21 cellular contexts compared by ENCODE assay signal in the genomic region with DNA sequence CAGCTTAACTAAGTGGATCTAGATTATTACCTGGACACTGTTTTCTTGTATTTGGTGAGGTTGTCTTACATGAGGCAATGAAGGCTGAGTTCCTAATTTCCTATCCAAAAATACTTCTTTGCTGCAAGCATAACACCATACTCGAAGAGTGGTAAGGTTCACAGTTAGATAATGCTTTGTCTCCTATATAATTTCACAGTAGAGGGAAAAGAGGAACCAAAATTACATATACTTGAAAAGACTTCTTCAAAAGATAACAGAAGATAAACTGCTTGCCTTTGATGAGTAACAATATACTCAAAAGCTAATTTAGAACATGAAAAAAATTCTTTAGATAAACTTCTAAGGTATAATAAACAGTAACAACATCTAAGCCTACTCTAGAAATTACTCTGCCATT.
"Had no signal": no experiment of that assay in that cellular context is flagged by ENCODE, and none has a peak within 500 bp of the region (broad histone marks: within the 10 kb centered on the region; RNA-seq: fewer than 3 reads in every experiment).

No MANE protein-coding gene starts in this region.

- H3K4me1 Mint-ChIP-seq: neural crest cell had no signal

- H3K4me3 Mint-ChIP-seq: activated naive CD8-positive, alpha-beta T cell treated with anti-CD3 and anti-CD28 coated beads for 36 hours; activated T-cell treated with anti-CD3 and anti-CD28 coated beads, Interleukin-2, amount 50 U/mL, for 72 hours; immature natural killer cell; neural crest cell had no signal

- H3K27me3 Mint-ChIP-seq: activated naive CD8-positive, alpha-beta T cell treated with anti-CD3 and anti-CD28 coated beads for 36 hours had no signal

- H3K27me3 ChIP-seq: cardiac muscle cell, esophagus muscularis mucosa, gastroesophageal sphincter, heart left ventricle, thyroid gland had no signal

- DNase-seq: activated CD4-positive, alpha-beta T cell treated with anti-CD3 and anti-CD28 coated beads, Interleukin-2, amount 50 U/mL, for 4 hours; activated gamma-delta T cell; activated naive CD8-positive, alpha-beta T cell treated with anti-CD3 and anti-CD28 coated beads for 36 hours; activated T-cell treated with anti-CD3 and anti-CD28 coated beads, Interleukin-2, amount 50 U/mL, for 72 hours; amniotic stem cell; dermis blood vessel endothelial cell; effector memory CD4-positive, alpha-beta T cell; heart left ventricle; immature natural killer cell; kidney glomerular epithelial cell; left ventricle myocardium inferior; stimulated activated CD4-positive, alpha-beta T cell treated with anti-CD3 and anti-CD28 coated beads, Interleukin-12 subunit alpha, Interleukin-12 subunit beta, amount 100 ng/mL, for 4 hours; stimulated activated CD4-positive, alpha-beta T cell treated with anti-CD3 and anti-CD28 coated beads, Interleukin-1b, Interleukin-23, amount 100 ng/mL, for 48 hours; stimulated activated CD8-positive, alpha-beta memory T cell treated with anti-CD3 and anti-CD28 coated beads, Interleukin-4, amount 100 ng/mL, for 48 hours; stimulated activated naive CD4-positive, alpha-beta T cell treated with Interleukin-2 at 50 U/mL for 16 hours; thyroid gland had no signal

- H3K27ac Mint-ChIP-seq: activated naive CD8-positive, alpha-beta T cell treated with anti-CD3 and anti-CD28 coated beads for 36 hours had no signal

- H3K27ac ChIP-seq: cardiac muscle cell, esophagus muscularis mucosa, gastroesophageal sphincter, heart left ventricle, left ventricle myocardium inferior, thyroid gland had no signal

- H3K9me3 ChIP-seq: esophagus muscularis mucosa, gastroesophageal sphincter, heart left ventricle, left ventricle myocardium inferior, thyroid gland had no signal

- H3K4me1 ChIP-seq: thyroid gland had no signal

- H3K4me3 ChIP-seq: cardiac muscle cell, esophagus muscularis mucosa, gastroesophageal sphincter, heart left ventricle, left ventricle myocardium inferior, thyroid gland had no signal

- ATAC-seq: activated CD4-positive, CD25-positive, alpha-beta regulatory T cell treated with anti-CD3 and anti-CD28 coated beads, Interleukin-2, amount 50 U/mL, for 24 hours; activated T-cell treated with anti-CD3 and anti-CD28 coated beads, Interleukin-2, amount 50 U/mL, for 72 hours; gastroesophageal sphincter; heart left ventricle had no signal

- H3K9me3 Mint-ChIP-seq: activated naive CD8-positive, alpha-beta T cell treated with anti-CD3 and anti-CD28 coated beads for 36 hours; activated T-cell treated with anti-CD3 and anti-CD28 coated beads, Interleukin-2, amount 50 U/mL, for 72 hours; immature natural killer cell; neural crest cell had no signal
